Comparison of ENCODE assay signal across 1 cellular context in genomic region chr5:69559908-69560330, GRCh38.
A peak's percentile ranks its signal among the peaks of the same experiment; 100 is the strongest.
TF ChIP-seq lines count a peak whose summit lies in the region.

Gene GTF2H2C (plus strand): TSS chr5:69560191. CDS start chr5:69565133, 4,942 bp downstream.

TF ChIP-seq in Ishikawa, 13 proteins besides CTCF, POLR2A, EP300 and RAD21 (continued from another document):
- peak; percentile 39; the same call in 1 of the 2 replicates for TF ChIP-seq TCF12 (IDR thresholded peaks at IDR 0.05; ENCODE audit: low read depth)
- peak; percentile 45 for TF ChIP-seq TEAD4 (IDR thresholded peaks at IDR 0.05)
- peak; percentile 77 for TF ChIP-seq TAF1 (IDR thresholded peaks at IDR 0.05; ENCODE audit: low read depth)
